ENCODE assay signal across 2 cellular contexts in the genomic region with DNA sequence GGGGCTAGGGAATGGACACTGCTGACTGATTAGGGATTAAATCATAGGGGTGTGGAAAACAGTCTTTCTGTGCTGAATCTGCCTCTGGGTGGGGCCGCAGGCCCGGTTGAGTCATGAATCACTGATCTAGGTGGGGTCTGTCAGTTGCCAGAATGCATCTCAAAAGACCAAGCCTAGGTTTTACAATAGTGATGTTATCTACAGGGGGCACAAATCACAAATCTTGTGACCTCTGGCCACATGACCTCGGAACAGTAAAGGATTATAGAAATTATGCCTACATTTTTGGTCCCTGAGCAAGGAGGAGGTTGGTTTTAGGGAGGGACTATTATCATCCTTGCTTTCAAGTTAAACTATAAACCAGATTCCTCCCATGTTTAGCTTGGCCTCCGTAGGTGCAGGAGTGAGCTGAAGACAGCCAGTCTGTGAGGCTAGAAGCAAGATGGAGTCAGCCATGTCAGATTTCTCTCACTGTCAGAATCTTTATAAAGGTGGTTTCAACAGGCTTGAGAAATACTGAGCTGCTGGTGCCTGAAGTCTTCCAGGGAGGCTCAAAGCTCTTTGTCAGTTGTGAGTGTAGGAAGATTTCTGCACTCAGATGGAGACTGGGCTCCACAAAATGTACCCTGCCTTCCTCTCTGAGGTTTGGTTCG.
TF ChIP-seq lines count a peak whose summit lies in the region.

No MANE protein-coding gene starts in this region.

TF ChIP-seq in SK-N-SH, 30 proteins besides CTCF, POLR2A, EP300 and RAD21:
- 0 out of 2 replicates have a peak, but pooled peaks have one; percentile 6 for TF ChIP-seq JUND (IDR thresholded peaks at IDR 0.05)
- TF ChIP-seq, protein P1, sequence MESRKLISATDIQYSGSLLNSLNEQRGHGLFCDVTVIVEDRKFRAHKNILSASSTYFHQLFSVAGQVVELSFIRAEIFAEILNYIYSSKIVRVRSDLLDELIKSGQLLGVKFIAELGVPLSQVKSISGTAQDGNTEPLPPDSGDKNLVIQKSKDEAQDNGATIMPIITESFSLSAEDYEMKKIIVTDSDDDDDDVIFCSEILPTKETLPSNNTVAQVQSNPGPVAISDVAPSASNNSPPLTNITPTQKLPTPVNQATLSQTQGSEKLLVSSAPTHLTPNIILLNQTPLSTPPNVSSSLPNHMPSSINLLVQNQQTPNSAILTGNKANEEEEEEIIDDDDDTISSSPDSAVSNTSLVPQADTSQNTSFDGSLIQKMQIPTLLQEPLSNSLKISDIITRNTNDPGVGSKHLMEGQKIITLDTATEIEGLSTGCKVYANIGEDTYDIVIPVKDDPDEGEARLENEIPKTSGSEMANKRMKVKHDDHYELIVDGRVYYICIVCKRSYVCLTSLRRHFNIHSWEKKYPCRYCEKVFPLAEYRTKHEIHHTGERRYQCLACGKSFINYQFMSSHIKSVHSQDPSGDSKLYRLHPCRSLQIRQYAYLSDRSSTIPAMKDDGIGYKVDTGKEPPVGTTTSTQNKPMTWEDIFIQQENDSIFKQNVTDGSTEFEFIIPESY (IDR thresholded peaks at IDR 0.05; ENCODE audit: borderline replicate concordance, low read depth): no peak

TF ChIP-seq in SK-N-SH treated with all-trans-retinoic acid at 6 μM for 48 hours, 23 proteins besides CTCF, POLR2A, EP300 and RAD21:
- TF ChIP-seq, protein P2, sequence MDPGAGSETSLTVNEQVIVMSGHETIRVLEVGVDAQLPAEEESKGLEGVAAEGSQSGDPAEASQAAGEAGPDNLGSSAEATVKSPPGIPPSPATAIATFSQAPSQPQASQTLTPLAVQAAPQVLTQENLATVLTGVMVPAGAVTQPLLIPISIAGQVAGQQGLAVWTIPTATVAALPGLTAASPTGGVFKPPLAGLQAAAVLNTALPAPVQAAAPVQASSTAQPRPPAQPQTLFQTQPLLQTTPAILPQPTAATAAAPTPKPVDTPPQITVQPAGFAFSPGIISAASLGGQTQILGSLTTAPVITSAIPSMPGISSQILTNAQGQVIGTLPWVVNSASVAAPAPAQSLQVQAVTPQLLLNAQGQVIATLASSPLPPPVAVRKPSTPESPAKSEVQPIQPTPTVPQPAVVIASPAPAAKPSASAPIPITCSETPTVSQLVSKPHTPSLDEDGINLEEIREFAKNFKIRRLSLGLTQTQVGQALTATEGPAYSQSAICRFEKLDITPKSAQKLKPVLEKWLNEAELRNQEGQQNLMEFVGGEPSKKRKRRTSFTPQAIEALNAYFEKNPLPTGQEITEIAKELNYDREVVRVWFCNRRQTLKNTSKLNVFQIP (CRISPR knock-in tag; IDR thresholded peaks at IDR 0.05; ENCODE audit: borderline replicate concordance, low read depth): no peak
- TF ChIP-seq BACH2 (CRISPR knock-in tag; IDR thresholded peaks at IDR 0.05; ENCODE audit: borderline replicate concordance) (no peak), OSR1 (CRISPR knock-in tag; IDR thresholded peaks at IDR 0.05) (no peak), ESRRG (CRISPR knock-in tag; IDR thresholded peaks at IDR 0.05) (no peak), TOX (CRISPR knock-in tag; IDR thresholded peaks at IDR 0.05; ENCODE audit: borderline replicate concordance) (no peak), CSDC2 (CRISPR knock-in tag; IDR thresholded peaks at IDR 0.05) (no peak), ISL1 (CRISPR knock-in tag; IDR thresholded peaks at IDR 0.05) (no peak), SNAI2 (CRISPR knock-in tag; IDR thresholded peaks at IDR 0.05) (no peak), ZFP3 (CRISPR knock-in tag; IDR thresholded peaks at IDR 0.05) (no peak), ARNTL (CRISPR knock-in tag; IDR thresholded peaks at IDR 0.05; ENCODE audit: borderline replicate concordance, low read depth) (no peak), ZNF565 (CRISPR knock-in tag; conservative IDR thresholded peaks at IDR 0.05; ENCODE audit: low read depth) (no peak), ZNF8 (CRISPR knock-in tag; IDR thresholded peaks at IDR 0.05) (no peak), ZNF70 (CRISPR knock-in tag; IDR thresholded peaks at IDR 0.05) (no peak)
- TF ChIP-seq, protein P3, sequence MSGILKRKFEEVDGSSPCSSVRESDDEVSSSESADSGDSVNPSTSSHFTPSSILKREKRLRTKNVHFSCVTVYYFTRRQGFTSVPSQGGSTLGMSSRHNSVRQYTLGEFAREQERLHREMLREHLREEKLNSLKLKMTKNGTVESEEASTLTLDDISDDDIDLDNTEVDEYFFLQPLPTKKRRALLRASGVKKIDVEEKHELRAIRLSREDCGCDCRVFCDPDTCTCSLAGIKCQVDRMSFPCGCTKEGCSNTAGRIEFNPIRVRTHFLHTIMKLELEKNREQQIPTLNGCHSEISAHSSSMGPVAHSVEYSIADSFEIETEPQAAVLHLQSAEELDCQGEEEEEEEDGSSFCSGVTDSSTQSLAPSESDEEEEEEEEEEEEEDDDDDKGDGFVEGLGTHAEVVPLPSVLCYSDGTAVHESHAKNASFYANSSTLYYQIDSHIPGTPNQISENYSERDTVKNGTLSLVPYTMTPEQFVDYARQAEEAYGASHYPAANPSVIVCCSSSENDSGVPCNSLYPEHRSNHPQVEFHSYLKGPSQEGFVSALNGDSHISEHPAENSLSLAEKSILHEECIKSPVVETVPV (CRISPR knock-in tag; IDR thresholded peaks at IDR 0.05): no peak
- TF ChIP-seq, protein P4, sequence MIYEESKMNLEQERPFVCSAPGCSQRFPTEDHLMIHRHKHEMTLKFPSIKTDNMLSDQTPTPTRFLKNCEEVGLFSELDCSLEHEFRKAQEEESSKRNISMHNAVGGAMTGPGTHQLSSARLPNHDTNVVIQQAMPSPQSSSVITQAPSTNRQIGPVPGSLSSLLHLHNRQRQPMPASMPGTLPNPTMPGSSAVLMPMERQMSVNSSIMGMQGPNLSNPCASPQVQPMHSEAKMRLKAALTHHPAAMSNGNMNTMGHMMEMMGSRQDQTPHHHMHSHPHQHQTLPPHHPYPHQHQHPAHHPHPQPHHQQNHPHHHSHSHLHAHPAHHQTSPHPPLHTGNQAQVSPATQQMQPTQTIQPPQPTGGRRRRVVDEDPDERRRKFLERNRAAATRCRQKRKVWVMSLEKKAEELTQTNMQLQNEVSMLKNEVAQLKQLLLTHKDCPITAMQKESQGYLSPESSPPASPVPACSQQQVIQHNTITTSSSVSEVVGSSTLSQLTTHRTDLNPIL (CRISPR knock-in tag; IDR thresholded peaks at IDR 0.05; ENCODE audit: low read depth): no peak
- TF ChIP-seq, protein P5, sequence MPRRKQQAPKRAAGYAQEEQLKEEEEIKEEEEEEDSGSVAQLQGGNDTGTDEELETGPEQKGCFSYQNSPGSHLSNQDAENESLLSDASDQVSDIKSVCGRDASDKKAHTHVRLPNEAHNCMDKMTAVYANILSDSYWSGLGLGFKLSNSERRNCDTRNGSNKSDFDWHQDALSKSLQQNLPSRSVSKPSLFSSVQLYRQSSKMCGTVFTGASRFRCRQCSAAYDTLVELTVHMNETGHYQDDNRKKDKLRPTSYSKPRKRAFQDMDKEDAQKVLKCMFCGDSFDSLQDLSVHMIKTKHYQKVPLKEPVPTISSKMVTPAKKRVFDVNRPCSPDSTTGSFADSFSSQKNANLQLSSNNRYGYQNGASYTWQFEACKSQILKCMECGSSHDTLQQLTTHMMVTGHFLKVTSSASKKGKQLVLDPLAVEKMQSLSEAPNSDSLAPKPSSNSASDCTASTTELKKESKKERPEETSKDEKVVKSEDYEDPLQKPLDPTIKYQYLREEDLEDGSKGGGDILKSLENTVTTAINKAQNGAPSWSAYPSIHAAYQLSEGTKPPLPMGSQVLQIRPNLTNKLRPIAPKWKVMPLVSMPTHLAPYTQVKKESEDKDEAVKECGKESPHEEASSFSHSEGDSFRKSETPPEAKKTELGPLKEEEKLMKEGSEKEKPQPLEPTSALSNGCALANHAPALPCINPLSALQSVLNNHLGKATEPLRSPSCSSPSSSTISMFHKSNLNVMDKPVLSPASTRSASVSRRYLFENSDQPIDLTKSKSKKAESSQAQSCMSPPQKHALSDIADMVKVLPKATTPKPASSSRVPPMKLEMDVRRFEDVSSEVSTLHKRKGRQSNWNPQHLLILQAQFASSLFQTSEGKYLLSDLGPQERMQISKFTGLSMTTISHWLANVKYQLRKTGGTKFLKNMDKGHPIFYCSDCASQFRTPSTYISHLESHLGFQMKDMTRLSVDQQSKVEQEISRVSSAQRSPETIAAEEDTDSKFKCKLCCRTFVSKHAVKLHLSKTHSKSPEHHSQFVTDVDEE (CRISPR knock-in tag; IDR thresholded peaks at IDR 0.05): no peak
